In the genomic region with DNA sequence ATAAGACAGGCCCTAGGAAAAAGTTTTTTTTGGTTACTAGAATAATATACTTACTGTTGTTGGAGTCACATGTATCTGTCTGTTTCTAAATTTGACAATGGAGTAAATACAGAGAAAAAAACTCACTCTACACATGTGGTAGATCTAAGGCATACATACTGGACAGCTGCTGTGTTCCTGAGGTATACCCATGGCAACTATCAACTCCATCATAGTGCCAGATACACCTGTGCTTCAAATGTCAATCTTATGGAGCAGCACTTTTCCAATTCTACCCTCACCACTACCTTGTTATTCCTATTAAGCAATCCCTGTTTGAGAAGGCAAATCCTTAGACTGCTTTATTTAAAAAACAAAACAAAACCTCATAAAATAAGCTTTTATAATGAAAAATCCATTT, we compare ENCODE assay signal across 21 cellular contexts.
"Had no signal": no experiment of that assay in that cellular context is flagged by ENCODE, and none has a peak within 500 bp of the region (broad histone marks: within the 10 kb centered on the region; RNA-seq: fewer than 3 reads in every experiment).

No MANE protein-coding gene starts in this region.

- H3K9ac ChIP-seq: neural progenitor cell had no signal

- H2AFZ ChIP-seq: neural progenitor cell had no signal

- H3K27ac ChIP-seq: left ventricle myocardium inferior, neural progenitor cell, neutrophil, right atrium auricular region, right lobe of liver, suprapubic skin, thoracic aorta, tibial artery, uterus had no signal

- H3K4me1 ChIP-seq: uterus had no signal

- H3K4me3 ChIP-seq: left ventricle myocardium inferior, lung, neural progenitor cell, right atrium auricular region, right lobe of liver, suprapubic skin, thoracic aorta, tibial artery, uterus had no signal

- H3K9me3 ChIP-seq: left ventricle myocardium inferior, neutrophil, right atrium auricular region, right lobe of liver, suprapubic skin, thoracic aorta, tibial artery, uterus had no signal

- ATAC-seq: natural killer cell, right lobe of liver had no signal

- H3K27me3 ChIP-seq: neural progenitor cell, neutrophil, right atrium auricular region, right lobe of liver, suprapubic skin, tibial artery, uterus had no signal

- DNase-seq: islet precursor cell; left ventricle myocardium inferior; mesendoderm; naive B cell; natural killer cell; nephron progenitor cell; occipital lobe; right lobe of liver; stimulated activated CD4-positive, alpha-beta T cell treated with anti-CD3 and anti-CD28 coated beads, Interleukin-12 subunit alpha, Interleukin-12 subunit beta, amount 100 ng/mL, for 4 hours; stimulated activated CD4-positive, alpha-beta T cell treated with anti-CD3 and anti-CD28 coated beads, Interleukin-15, amount 100 ng/mL, for 24 hours; stimulated activated CD4-positive, alpha-beta T cell treated with anti-CD3 and anti-CD28 coated beads, Interleukin-2, amount 100 ng/mL, for 24 hours; stimulated activated CD4-positive, alpha-beta T cell treated with anti-CD3 and anti-CD28 coated beads, Interleukin-4, amount 100 ng/mL, for 1 hour; stimulated activated naive CD4-positive, alpha-beta T cell; tibial artery; uterus had no signal

- H3K4me2 ChIP-seq: neural progenitor cell had no signal

- H3K36me3 ChIP-seq: neutrophil, right atrium auricular region, uterus had no signal
